In the genomic region with DNA sequence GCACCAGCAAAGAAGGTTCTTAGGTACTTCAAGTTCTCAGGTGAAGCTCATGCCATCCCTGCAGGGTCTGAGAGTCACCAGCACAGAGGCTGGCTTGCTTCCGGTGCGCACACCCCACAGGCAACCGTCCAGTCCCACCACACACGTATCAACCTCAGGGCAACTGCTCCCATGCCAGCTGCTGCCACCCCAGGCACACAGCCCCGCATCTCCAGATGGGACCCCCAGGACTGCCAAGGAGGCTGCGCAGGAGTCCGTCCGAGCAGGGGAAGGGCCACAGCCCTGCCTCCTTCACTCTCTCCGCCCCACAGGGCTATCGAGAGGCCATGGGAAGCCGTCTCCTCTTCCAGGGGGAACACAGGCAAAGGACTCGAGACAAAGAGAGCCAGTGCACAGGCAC, we compare ENCODE assay signal across 27 cellular contexts.
"Had no signal": no experiment of that assay in that cellular context is flagged by ENCODE, and none has a peak within 500 bp of the region (broad histone marks: within the 10 kb centered on the region; RNA-seq: fewer than 3 reads in every experiment).

No MANE protein-coding gene starts in this region.

- H3K27me3 ChIP-seq: dorsolateral prefrontal cortex, gastroesophageal sphincter, neutrophil, pancreas, uterus had no signal

- H3K36me3 Mint-ChIP-seq: activated naive CD8-positive, alpha-beta T cell; natural killer cell treated with Interleukin-12 subunit alpha and Interleukin-12 subunit beta and Interleukin-15 and Interleukin-18, amount 100 ng/mL, for 72 hours; type B pancreatic cell had no signal

- H3K4me1 ChIP-seq: prostate gland had no signal

- H3K4me3 Mint-ChIP-seq: activated naive CD8-positive, alpha-beta T cell; effector memory CD8-positive, alpha-beta T cell; natural killer cell treated with Interleukin-12 subunit alpha and Interleukin-12 subunit beta and Interleukin-15 and Interleukin-18, amount 100 ng/mL, for 72 hours; T-helper 1 cell treated with Interleukin-12 subunit alpha and Interleukin-12 subunit beta and Interleukin-4 antibody, amounts not matched to agents 30 μg/mL and 1 μg/mL, for 36 hours; type B pancreatic cell had no signal

- H3K27ac Mint-ChIP-seq: activated naive CD8-positive, alpha-beta T cell; natural killer cell treated with Interleukin-12 subunit alpha and Interleukin-12 subunit beta and Interleukin-15 and Interleukin-18, amount 100 ng/mL, for 72 hours; T-helper 1 cell treated with Interleukin-12 subunit alpha and Interleukin-12 subunit beta and Interleukin-4 antibody, amounts not matched to agents 30 μg/mL and 1 μg/mL, for 36 hours; type B pancreatic cell had no signal

- H3K4me3 ChIP-seq: coronary artery, dorsolateral prefrontal cortex, gastroesophageal sphincter, lung, mucosa of descending colon, pancreas, prostate gland, thoracic aorta, uterus had no signal

- H3K9me3 ChIP-seq: gastroesophageal sphincter, mucosa of descending colon, neutrophil, pancreas, prostate gland, thoracic aorta, uterus had no signal

- ATAC-seq: effector memory CD8-positive, alpha-beta T cell; gastroesophageal sphincter; left lobe of liver; mucosa of descending colon; natural killer cell treated with Interleukin-12 subunit alpha and Interleukin-12 subunit beta and Interleukin-15 and Interleukin-18, amount 100 ng/mL, for 72 hours; pancreas had no signal

- DNase-seq: activated CD4-positive, alpha-beta T cell treated with anti-CD3 and anti-CD28 coated beads for 4 hours; activated CD4-positive, alpha-beta T cell treated with anti-CD3 and anti-CD28 coated beads, Interleukin-2, amount 50 U/mL, for 48 hours; activated CD8-positive, alpha-beta memory T cell treated with anti-CD3 and anti-CD28 coated beads for 24 hours; activated effector memory CD4-positive, alpha-beta T cell treated with Interleukin-2 at 50 U/mL for 16 hours; activated naive CD4-positive, alpha-beta T cell treated with Interleukin-2 at 50 U/mL for 16 hours; dorsolateral prefrontal cortex; effector memory CD8-positive, alpha-beta T cell; head of caudate nucleus; kidney glomerular epithelial cell; stimulated activated CD4-positive, alpha-beta T cell treated with anti-CD3 and anti-CD28 coated beads, Interleukin-15, amount 100 ng/mL, for 24 hours; stimulated activated naive CD4-positive, alpha-beta T cell treated with Interleukin-2 at 50 U/mL for 16 hours; T-helper 9 cell; uterus had no signal

- H3K9me3 Mint-ChIP-seq: effector memory CD8-positive, alpha-beta T cell; natural killer cell treated with Interleukin-12 subunit alpha and Interleukin-12 subunit beta and Interleukin-15 and Interleukin-18, amount 100 ng/mL, for 72 hours; T-helper 1 cell treated with Interleukin-12 subunit alpha and Interleukin-12 subunit beta and Interleukin-4 antibody, amounts not matched to agents 30 μg/mL and 1 μg/mL, for 36 hours; type B pancreatic cell had no signal

- H3K27ac ChIP-seq: coronary artery, neutrophil, pancreas, prostate gland, thoracic aorta, uterus, VCaP had no signal

- H3K27me3 Mint-ChIP-seq: effector memory CD8-positive, alpha-beta T cell; natural killer cell treated with Interleukin-12 subunit alpha and Interleukin-12 subunit beta and Interleukin-15 and Interleukin-18, amount 100 ng/mL, for 72 hours; type B pancreatic cell had no signal

- H3K36me3 ChIP-seq: neutrophil, prostate gland, uterus had no signal
